In the genomic region with DNA sequence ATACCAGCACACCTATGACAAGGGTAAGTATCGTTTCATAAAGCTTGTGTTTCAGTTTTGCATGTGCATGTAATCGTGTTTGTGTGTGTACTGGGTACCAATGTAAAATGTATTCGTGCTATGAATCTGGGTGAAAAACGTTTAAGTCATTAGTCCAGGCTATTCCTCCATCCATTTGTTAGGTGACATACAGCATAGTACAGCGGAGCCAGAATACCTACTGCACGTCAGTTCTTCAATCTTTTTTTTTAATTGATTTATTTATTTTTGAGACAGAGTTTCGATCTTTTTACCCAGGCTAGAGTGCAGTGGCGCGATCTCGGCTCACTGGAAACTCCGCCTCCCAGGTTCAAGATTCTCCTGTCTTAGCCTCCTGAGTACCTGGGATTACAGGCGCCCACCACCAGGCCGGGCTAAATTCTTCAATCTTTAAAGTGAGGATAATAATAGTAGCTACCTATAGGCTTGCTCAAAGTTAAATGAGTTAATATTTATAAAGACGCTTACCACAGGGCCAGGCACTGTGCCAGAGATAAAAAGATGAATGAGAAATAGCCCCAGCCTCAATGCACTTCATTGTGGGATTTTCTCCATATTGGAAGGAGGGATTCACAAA, we compare ENCODE assay signal across 1 cellular context.
TF ChIP-seq lines count a peak whose summit lies in the region.

No MANE protein-coding gene starts in this region.

TF ChIP-seq in H1, 55 proteins besides CTCF, POLR2A, EP300 and RAD21:
- TF ChIP-seq CTBP2 (IDR thresholded peaks at IDR 0.05; ENCODE audit: borderline replicate concordance, insufficient read depth, insufficient read length, low read length) (no peak), CHD1 (IDR thresholded peaks at IDR 0.05; ENCODE audit: low read depth, low read length) (no peak), TAF1 (IDR thresholded peaks at IDR 0.05; ENCODE audit: low read depth, low read length) (no peak), TAF7 (optimal IDR thresholded peaks at IDR 0.05; ENCODE audit: borderline replicate concordance, low read depth, low read length) (peak; percentile 61), BACH1 (IDR thresholded peaks at IDR 0.05; ENCODE audit: low read length) (no peak), YY1 (IDR thresholded peaks at IDR 0.05; ENCODE audit: low read depth, low read length) (peak; percentile 69; the same call in 1 of the 2 replicates), JUND (IDR thresholded peaks at IDR 0.05; ENCODE audit: low read length) (no peak), MAFK (IDR thresholded peaks at IDR 0.05; ENCODE audit: low read depth, low read length) (no peak), SP1 (IDR thresholded peaks at IDR 0.05; ENCODE audit: low read depth, low read length) (no peak; the same call in 1 of the 2 replicates), CEBPB (IDR thresholded peaks at IDR 0.05; ENCODE audit: low read depth, low read length) (no peak), NRF1 (IDR thresholded peaks at IDR 0.05; ENCODE audit: low read depth, low read length) (no peak), GTF2F1 (IDR thresholded peaks at IDR 0.05; ENCODE audit: borderline replicate concordance, low read depth, low read length) (no peak), HDAC6 (IDR thresholded peaks at IDR 0.05; ENCODE audit: low read depth, low read length) (no peak), HDAC2 (IDR thresholded peaks at IDR 0.05; ENCODE audit: borderline replicate concordance in 1 of 2, low read depth in 2 of 2, low read length in 2 of 2) (no peak), TCF12 (IDR thresholded peaks at IDR 0.05; ENCODE audit: low read depth, low read length) (no peak), PHF8 (conservative IDR thresholded peaks at IDR 0.05; ENCODE audit: low read depth, low read length) (no peak; the same call in 1 of the 2 replicates), ASH2L (IDR thresholded peaks at IDR 0.05; ENCODE audit: low read length) (peak; percentile 67), TEAD4 (IDR thresholded peaks at IDR 0.05; ENCODE audit: low read depth, low read length) (no peak), CREB1 (IDR thresholded peaks at IDR 0.05) (no peak), RFX5 (IDR thresholded peaks at IDR 0.05; ENCODE audit: borderline replicate concordance, low read depth, low read length) (no peak)
- TF ChIP-seq, protein P1, sequence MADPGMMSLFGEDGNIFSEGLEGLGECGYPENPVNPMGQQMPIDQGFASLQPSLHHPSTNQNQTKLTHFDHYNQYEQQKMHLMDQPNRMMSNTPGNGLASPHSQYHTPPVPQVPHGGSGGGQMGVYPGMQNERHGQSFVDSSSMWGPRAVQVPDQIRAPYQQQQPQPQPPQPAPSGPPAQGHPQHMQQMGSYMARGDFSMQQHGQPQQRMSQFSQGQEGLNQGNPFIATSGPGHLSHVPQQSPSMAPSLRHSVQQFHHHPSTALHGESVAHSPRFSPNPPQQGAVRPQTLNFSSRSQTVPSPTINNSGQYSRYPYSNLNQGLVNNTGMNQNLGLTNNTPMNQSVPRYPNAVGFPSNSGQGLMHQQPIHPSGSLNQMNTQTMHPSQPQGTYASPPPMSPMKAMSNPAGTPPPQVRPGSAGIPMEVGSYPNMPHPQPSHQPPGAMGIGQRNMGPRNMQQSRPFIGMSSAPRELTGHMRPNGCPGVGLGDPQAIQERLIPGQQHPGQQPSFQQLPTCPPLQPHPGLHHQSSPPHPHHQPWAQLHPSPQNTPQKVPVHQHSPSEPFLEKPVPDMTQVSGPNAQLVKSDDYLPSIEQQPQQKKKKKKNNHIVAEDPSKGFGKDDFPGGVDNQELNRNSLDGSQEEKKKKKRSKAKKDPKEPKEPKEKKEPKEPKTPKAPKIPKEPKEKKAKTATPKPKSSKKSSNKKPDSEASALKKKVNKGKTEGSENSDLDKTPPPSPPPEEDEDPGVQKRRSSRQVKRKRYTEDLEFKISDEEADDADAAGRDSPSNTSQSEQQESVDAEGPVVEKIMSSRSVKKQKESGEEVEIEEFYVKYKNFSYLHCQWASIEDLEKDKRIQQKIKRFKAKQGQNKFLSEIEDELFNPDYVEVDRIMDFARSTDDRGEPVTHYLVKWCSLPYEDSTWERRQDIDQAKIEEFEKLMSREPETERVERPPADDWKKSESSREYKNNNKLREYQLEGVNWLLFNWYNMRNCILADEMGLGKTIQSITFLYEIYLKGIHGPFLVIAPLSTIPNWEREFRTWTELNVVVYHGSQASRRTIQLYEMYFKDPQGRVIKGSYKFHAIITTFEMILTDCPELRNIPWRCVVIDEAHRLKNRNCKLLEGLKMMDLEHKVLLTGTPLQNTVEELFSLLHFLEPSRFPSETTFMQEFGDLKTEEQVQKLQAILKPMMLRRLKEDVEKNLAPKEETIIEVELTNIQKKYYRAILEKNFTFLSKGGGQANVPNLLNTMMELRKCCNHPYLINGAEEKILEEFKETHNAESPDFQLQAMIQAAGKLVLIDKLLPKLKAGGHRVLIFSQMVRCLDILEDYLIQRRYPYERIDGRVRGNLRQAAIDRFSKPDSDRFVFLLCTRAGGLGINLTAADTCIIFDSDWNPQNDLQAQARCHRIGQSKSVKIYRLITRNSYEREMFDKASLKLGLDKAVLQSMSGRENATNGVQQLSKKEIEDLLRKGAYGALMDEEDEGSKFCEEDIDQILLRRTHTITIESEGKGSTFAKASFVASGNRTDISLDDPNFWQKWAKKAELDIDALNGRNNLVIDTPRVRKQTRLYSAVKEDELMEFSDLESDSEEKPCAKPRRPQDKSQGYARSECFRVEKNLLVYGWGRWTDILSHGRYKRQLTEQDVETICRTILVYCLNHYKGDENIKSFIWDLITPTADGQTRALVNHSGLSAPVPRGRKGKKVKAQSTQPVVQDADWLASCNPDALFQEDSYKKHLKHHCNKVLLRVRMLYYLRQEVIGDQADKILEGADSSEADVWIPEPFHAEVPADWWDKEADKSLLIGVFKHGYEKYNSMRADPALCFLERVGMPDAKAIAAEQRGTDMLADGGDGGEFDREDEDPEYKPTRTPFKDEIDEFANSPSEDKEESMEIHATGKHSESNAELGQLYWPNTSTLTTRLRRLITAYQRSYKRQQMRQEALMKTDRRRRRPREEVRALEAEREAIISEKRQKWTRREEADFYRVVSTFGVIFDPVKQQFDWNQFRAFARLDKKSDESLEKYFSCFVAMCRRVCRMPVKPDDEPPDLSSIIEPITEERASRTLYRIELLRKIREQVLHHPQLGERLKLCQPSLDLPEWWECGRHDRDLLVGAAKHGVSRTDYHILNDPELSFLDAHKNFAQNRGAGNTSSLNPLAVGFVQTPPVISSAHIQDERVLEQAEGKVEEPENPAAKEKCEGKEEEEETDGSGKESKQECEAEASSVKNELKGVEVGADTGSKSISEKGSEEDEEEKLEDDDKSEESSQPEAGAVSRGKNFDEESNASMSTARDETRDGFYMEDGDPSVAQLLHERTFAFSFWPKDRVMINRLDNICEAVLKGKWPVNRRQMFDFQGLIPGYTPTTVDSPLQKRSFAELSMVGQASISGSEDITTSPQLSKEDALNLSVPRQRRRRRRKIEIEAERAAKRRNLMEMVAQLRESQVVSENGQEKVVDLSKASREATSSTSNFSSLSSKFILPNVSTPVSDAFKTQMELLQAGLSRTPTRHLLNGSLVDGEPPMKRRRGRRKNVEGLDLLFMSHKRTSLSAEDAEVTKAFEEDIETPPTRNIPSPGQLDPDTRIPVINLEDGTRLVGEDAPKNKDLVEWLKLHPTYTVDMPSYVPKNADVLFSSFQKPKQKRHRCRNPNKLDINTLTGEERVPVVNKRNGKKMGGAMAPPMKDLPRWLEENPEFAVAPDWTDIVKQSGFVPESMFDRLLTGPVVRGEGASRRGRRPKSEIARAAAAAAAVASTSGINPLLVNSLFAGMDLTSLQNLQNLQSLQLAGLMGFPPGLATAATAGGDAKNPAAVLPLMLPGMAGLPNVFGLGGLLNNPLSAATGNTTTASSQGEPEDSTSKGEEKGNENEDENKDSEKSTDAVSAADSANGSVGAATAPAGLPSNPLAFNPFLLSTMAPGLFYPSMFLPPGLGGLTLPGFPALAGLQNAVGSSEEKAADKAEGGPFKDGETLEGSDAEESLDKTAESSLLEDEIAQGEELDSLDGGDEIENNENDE (IDR thresholded peaks at IDR 0.05; ENCODE audit: insufficient replicate concordance, low read length), result no peak
- TF ChIP-seq, protein P2, sequence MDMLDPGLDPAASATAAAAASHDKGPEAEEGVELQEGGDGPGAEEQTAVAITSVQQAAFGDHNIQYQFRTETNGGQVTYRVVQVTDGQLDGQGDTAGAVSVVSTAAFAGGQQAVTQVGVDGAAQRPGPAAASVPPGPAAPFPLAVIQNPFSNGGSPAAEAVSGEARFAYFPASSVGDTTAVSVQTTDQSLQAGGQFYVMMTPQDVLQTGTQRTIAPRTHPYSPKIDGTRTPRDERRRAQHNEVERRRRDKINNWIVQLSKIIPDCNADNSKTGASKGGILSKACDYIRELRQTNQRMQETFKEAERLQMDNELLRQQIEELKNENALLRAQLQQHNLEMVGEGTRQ (IDR thresholded peaks at IDR 0.05; ENCODE audit: low read length), result no peak
